1 cellular context compared by ENCODE assay signal in the genomic region with DNA sequence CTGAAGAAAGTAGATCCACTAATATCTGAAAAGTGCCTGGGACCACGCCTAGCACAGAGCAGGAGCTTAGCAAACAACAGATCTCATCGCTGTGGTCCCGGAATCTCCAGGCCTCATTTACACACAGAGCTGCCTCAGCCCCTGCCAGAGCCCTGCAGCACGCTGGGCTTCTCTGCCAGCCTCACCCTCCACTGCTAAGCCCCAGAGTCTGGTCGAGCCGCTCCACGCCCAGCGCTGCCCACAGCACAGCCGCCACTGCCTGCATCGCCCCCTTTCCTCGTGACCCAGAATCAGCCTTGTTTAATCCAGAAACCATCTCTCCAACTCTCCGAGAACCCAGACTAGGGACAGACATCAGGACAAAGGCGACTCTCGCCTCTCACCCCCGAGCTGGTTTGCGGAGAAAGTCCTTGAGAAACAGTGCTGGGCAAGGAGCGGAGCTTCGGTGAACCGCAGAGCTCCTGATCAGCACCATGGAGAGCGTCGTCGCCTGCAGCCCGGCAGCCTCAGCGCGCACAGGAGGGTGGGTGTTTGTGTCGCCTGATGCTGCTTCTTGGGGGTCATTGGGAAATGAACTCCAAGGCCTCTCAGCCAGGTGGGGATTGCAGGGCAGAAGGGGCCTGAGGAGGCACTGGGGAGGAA.
TF ChIP-seq lines count a peak whose summit lies in the region.

No MANE protein-coding gene starts in this region.

TF ChIP-seq in H1, 55 proteins besides CTCF, POLR2A, EP300 and RAD21:
- TF ChIP-seq, protein P1, sequence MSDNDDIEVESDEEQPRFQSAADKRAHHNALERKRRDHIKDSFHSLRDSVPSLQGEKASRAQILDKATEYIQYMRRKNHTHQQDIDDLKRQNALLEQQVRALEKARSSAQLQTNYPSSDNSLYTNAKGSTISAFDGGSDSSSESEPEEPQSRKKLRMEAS (IDR thresholded peaks at IDR 0.05), result 0 out of 2 replicates have a peak, but pooled peaks have one; percentile 35
- no peak for TF ChIP-seq SP1 (IDR thresholded peaks at IDR 0.05; ENCODE audit: low read depth, low read length)
- TF ChIP-seq SIN3A (conservative IDR thresholded peaks at IDR 0.05 in 1 of 2, IDR thresholded peaks at IDR 0.05 in 1 of 2; ENCODE audit: low read depth in 1 of 2, low read length in 2 of 2), result peak in 1 of 2 experiments; percentile 86; a peak in 2 of 4 replicates
- TF ChIP-seq JUND (IDR thresholded peaks at IDR 0.05; ENCODE audit: low read length), result 0 out of 2 replicates have a peak, but pooled peaks have one; percentile 4
- TF ChIP-seq SUZ12 (IDR thresholded peaks at IDR 0.05; ENCODE audit: low read length), result no peak
- TF ChIP-seq GABPA (IDR thresholded peaks at IDR 0.05; ENCODE audit: borderline replicate concordance, insufficient read depth, low read length), result peak; percentile 44; the same call in 1 of the 2 replicates
- 0 out of 2 replicates have a peak, but pooled peaks have one; percentile 30 for TF ChIP-seq TBP (IDR thresholded peaks at IDR 0.05; ENCODE audit: low read depth, low read length)
TF ChIP-seq in H1: peak in this region for 5.
